In the genomic region with DNA sequence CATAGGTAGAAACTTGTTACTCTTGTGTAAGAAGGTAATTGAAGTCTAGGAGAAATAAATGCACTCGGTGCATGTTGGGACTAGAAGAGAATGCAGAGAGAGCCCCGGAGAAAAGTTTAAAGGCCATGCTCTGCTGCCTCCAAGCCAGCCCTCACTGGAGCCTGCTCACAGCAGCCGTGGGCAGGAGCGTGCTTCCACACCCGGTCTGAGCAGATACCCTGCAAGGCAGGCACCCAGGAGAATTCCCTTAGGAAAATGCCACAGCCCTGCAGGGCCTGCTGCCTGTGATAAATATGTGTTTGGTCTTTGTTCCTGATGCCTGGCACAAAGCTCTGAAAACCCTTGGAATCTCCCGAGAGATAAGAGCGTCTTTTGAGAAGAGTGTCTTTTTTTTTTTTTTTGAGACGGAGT, we compare ENCODE assay signal across 17 cellular contexts. TPM values are rescaled to one million over a fixed set of nuclear protein-coding genes. Genes with fewer than 3 reads are reported as not detected.
A peak's percentile ranks its signal among the peaks of the same experiment; 100 is the strongest.
DNase-seq lines count a peak whose midpoint lies in the region; ATAC-seq and TF ChIP-seq lines count a peak whose summit lies in the region.
"Had no signal": no experiment of that assay in that cellular context is flagged by ENCODE, and none has a peak within 500 bp of the region (broad histone marks: within the 10 kb centered on the region; RNA-seq: fewer than 3 reads in every experiment).

No MANE protein-coding gene starts in this region.

- H3K4me2 ChIP-seq in BLaER1 treated with 17β-estradiol and CSF1 and Interleukin-3, amounts not matched to agents 10 nM and 100 nM = peak overlapping the region; percentile 45 to 97 (median 91)

- H3K9me3 ChIP-seq in BLaER1 treated with 17β-estradiol and CSF1 and Interleukin-3, amounts not matched to agents 10 nM and 100 nM (replicated peaks in 1 of 11) = no peaks in the 10 kb centered on the region
- H3K9me3 ChIP-seq: HAP-1, ovary had no signal

- TF ChIP-seq CTCF in fibroblast of villous mesenchyme (IDR thresholded peaks at IDR 0.05; ENCODE audit: insufficient read depth, low read depth, low read length) (no peak), osteocyte (IDR thresholded peaks at IDR 0.05) (no peak)

- peaks cover 0 to 4% (median 0%) of the 10 kb centered on the region in 11 experiments; a peak in 1 of 22 replicates for H3K36me3 ChIP-seq in BLaER1 treated with 17β-estradiol and CSF1 and Interleukin-3, amounts not matched to agents 10 nM and 100 nM
- H3K36me3 ChIP-seq: HAP-1, ovary had no signal

- H3K27ac Mint-ChIP-seq in osteocyte (ENCODE audit: unreplicated experiment) = peak overlapping the region; percentile 52
- H3K27ac Mint-ChIP-seq in stimulated activated naive B cell treated with anti-CD40 and anti-IgM and Interleukin-4, amounts not matched to agents 10 μg/mL and 1 μg/mL and 100 μg/mL, for 72 hours = no peak overlapping the region
- H3K27ac Mint-ChIP-seq: T-helper 1 cell treated with Interleukin-12 subunit alpha and Interleukin-12 subunit beta and Interleukin-4 antibody, amounts not matched to agents 30 μg/mL and 1 μg/mL, for 36 hours had no signal

- in situ Hi-C loops in SK-MEL-5 (cut with HindIII; ENCODE audit: low pct_unique_long_range_greater_than_20kb, low sequenced_read_pairs) = no loop called here

- ATAC-seq in stimulated activated naive B cell treated with anti-CD40 and anti-IgM and Interleukin-4, amounts not matched to agents 10 μg/mL and 1 μg/mL and 100 μg/mL, for 72 hours (replicated peaks) = no peak
- no peak for ATAC-seq in HG03439 (IDR thresholded peaks at IDR 0.05; ENCODE audit: unreplicated experiment)

- peak; percentile 32 for DNase-seq in SK-MEL-5 (ENCODE audit: low read depth, low spot score)
- peak; percentile 41 for DNase-seq in fibroblast of villous mesenchyme (ENCODE audit: low read depth)
- DNase-seq in osteocyte (ENCODE audit: extremely low spot score, unreplicated experiment) = no peak
- DNase-seq in HUDEP-2 (lab: John Stamatoyannopoulos, UW; ENCODE audit: unreplicated experiment in 76 of 76) = no peak
- no peak for DNase-seq in stimulated activated CD4-positive, alpha-beta T cell treated with anti-CD3 and anti-CD28 coated beads, Interleukin-1b, Interleukin-23, amount 100 ng/mL, for 48 hours
- DNase-seq in stimulated activated naive B cell treated with anti-CD40 and anti-IgM and Interleukin-4, amounts not matched to agents 10 μg/mL and 1 μg/mL and 100 μg/mL, for 72 hours = no peak
- DNase-seq: activated CD4-positive, alpha-beta T cell treated with anti-CD3 and anti-CD28 coated beads for 48 hours; activated T-cell treated with anti-CD3 and anti-CD28 coated beads for 4 hours; KBM-7; NCI-H1105 treated with DMSO at 0.1 percent for 48 hours; NCI-H510A; RPMI8226 had no signal

- no peak overlapping the region for H3K4me3 ChIP-seq in BLaER1 treated with 17β-estradiol and CSF1 and Interleukin-3, amounts not matched to agents 10 nM and 100 nM
- H3K4me3 ChIP-seq in fibroblast of villous mesenchyme (ENCODE audit: low read depth, low read length) = no peak overlapping the region
- H3K4me3 ChIP-seq: HAP-1, ovary had no signal

- H3K4me1 Mint-ChIP-seq in osteocyte (ENCODE audit: unreplicated experiment) = peaks cover 50% of the 10 kb centered on the region
- peaks cover 40 to 71% of the 10 kb centered on the region in 2 donors for H3K4me1 Mint-ChIP-seq in stimulated activated naive B cell treated with anti-CD40 and anti-IgM and Interleukin-4, amounts not matched to agents 10 μg/mL and 1 μg/mL and 100 μg/mL, for 72 hours

- H3K36me3 Mint-ChIP-seq in osteocyte (ENCODE audit: unreplicated experiment) = peaks cover 3% of the 10 kb centered on the region
- H3K36me3 Mint-ChIP-seq in stimulated activated naive B cell treated with anti-CD40 and anti-IgM and Interleukin-4, amounts not matched to agents 10 μg/mL and 1 μg/mL and 100 μg/mL, for 72 hours = peaks cover 2 to 5% of the 10 kb centered on the region in 2 donors

- H3K27ac ChIP-seq in BLaER1 treated with 17β-estradiol and CSF1 and Interleukin-3, amounts not matched to agents 10 nM and 100 nM = peak overlapping the region in 2 of 11 experiments; percentile 27 to 34; a peak in 1 of 22 replicates
- H3K27ac ChIP-seq: ovary had no signal

- no peaks in the 10 kb centered on the region for H3K27me3 ChIP-seq in BLaER1 treated with 17β-estradiol and CSF1 and Interleukin-3, amounts not matched to agents 10 nM and 100 nM
- H3K27me3 ChIP-seq: ovary had no signal

- no peak overlapping the region for H3K4me3 Mint-ChIP-seq in osteocyte (ENCODE audit: unreplicated experiment)
- H3K4me3 Mint-ChIP-seq in stimulated activated naive B cell treated with anti-CD40 and anti-IgM and Interleukin-4, amounts not matched to agents 10 μg/mL and 1 μg/mL and 100 μg/mL, for 72 hours = peak overlapping the region in 1 of 2 donors; percentile 36
- H3K4me3 Mint-ChIP-seq: T-helper 1 cell treated with Interleukin-12 subunit alpha and Interleukin-12 subunit beta and Interleukin-4 antibody, amounts not matched to agents 30 μg/mL and 1 μg/mL, for 36 hours had no signal

- H3K4me1 ChIP-seq in BLaER1 treated with 17β-estradiol and CSF1 and Interleukin-3, amounts not matched to agents 10 nM and 100 nM = peaks cover 68 to 78% (median 72%) of the 10 kb centered on the region in 10 experiments
- H3K4me1 ChIP-seq: HAP-1 had no signal

- H4K20me1 ChIP-seq in BLaER1 treated with 17β-estradiol and CSF1 and Interleukin-3, amounts not matched to agents 10 nM and 100 nM = 0 out of 22 replicates have a peak, but pooled peaks cover 0 to 5% (median 0%) of the 10 kb centered on the region in 11 experiments

- no peaks in the 10 kb centered on the region for H3K9me3 Mint-ChIP-seq in osteocyte (ENCODE audit: unreplicated experiment)
- no peaks in the 10 kb centered on the region for H3K9me3 Mint-ChIP-seq in stimulated activated naive B cell treated with anti-CD40 and anti-IgM and Interleukin-4, amounts not matched to agents 10 μg/mL and 1 μg/mL and 100 μg/mL, for 72 hours
- H3K9me3 Mint-ChIP-seq: T-helper 1 cell treated with Interleukin-12 subunit alpha and Interleukin-12 subunit beta and Interleukin-4 antibody, amounts not matched to agents 30 μg/mL and 1 μg/mL, for 36 hours had no signal

- no peak overlapping the region for H3K9ac ChIP-seq in BLaER1 treated with 17β-estradiol and CSF1 and Interleukin-3, amounts not matched to agents 10 nM and 100 nM

- no peaks in the 10 kb centered on the region for H3K27me3 Mint-ChIP-seq in osteocyte (ENCODE audit: unreplicated experiment)
- peaks cover 0 to 8% of the 10 kb centered on the region in 2 donors for H3K27me3 Mint-ChIP-seq in stimulated activated naive B cell treated with anti-CD40 and anti-IgM and Interleukin-4, amounts not matched to agents 10 μg/mL and 1 μg/mL and 100 μg/mL, for 72 hours

RNA-seq across cellular contexts. Expression of a gene that starts 22.8 kb away (rescaled TPM):
- total RNA-seq in SK-MEL-5 (2014; rRNA removed; shearing (Covaris generic)) = 0.32 and 0.42 TPM in 2 replicates
- 0.62 and 2.1 TPM in 2 replicates for polyA plus RNA-seq in SK-MEL-5 (2015; cell fraction: cytosol; rRNA removed)
- polyA plus RNA-seq in SK-MEL-5 (2015; cell fraction: nucleus; rRNA removed) = 0.18 and 3.7 TPM in 2 replicates
- total RNA-seq in fibroblast of villous mesenchyme = 22.2 and 25.0 TPM in 2 replicates
- total RNA-seq in osteocyte = 13.1 and 19.4 TPM in 2 replicates

RNA-seq across cellular contexts. Expression of a gene that starts 51.9 kb away (rescaled TPM):
- total RNA-seq in SK-MEL-5 (2014; rRNA removed; shearing (Covaris generic)) = 3.6 and 4.2 TPM in 2 replicates
- polyA plus RNA-seq in SK-MEL-5 (2015; cell fraction: cytosol; rRNA removed) = 4.1 and 4.2 TPM in 2 replicates
- polyA plus RNA-seq in SK-MEL-5 (2015; cell fraction: nucleus; rRNA removed) = 25.8 and 30.6 TPM in 2 replicates
- total RNA-seq in fibroblast of villous mesenchyme (4.2 and 5.2 TPM in 2 replicates), osteocyte (6.6 and 11.4 TPM in 2 replicates)

Comparison
In these comparisons a context has a peak if more than half of its experiments do, and no peak if none do; other contexts are left out.
1. DNase-seq: peak in SK-MEL-5 (single experiment) and fibroblast of villous mesenchyme (single experiment); none in osteocyte (single experiment), HUDEP-2 (0 of 76), stimulated activated CD4-positive, alpha-beta T cell treated with anti-CD3 and anti-CD28 coated beads, Interleukin-1b, Interleukin-23, amount 100 ng/mL, for 48 hours (single experiment) and stimulated activated naive B cell treated with anti-CD40 and anti-IgM and Interleukin-4, amounts not matched to agents 10 μg/mL and 1 μg/mL and 100 μg/mL, for 72 hours (single experiment).